Comparison of ENCODE assay signal across 8 cellular contexts in genomic region chr12:124804011-124804621, GRCh38. TPM values are rescaled to one million over a fixed set of nuclear protein-coding genes. Genes with fewer than 3 reads are reported as not detected.
DNase-seq lines count a peak whose midpoint lies in the region; ATAC-seq, FAIRE-seq and TF ChIP-seq lines count a peak whose summit lies in the region.

No MANE protein-coding gene starts in this region.

- H3K9me1 ChIP-seq in K562 (ENCODE audit: control insufficient read depth, insufficient read depth, low read length), result no peaks in the 10 kb centered on the region

- H3K79me2 ChIP-seq in K562 (ENCODE audit: control insufficient read depth, insufficient read depth, low read length), result peaks cover 5% of the 10 kb centered on the region; the same call in 1 of the 3 replicates

- FAIRE-seq in K562 (lab: Jason Lieb, UNC), result peak; percentile 93

- in situ Hi-C loops in K562 (cut with MboI), result no loop called here

- peak overlapping the region; percentile 16 to 79; a peak in 2 of 4 replicates for H3K9ac ChIP-seq in K562 (ENCODE audit: insufficient read depth in 1 of 2, low read depth in 2 of 2, low read length in 2 of 2)

- H3K4me3 Mint-ChIP-seq in T-cell, result no peak overlapping the region
- no peak overlapping the region for H3K4me3 Mint-ChIP-seq in CD8-positive, alpha-beta memory T cell

- no peaks in the 10 kb centered on the region for H3K4me1 Mint-ChIP-seq in T-cell
- no peaks in the 10 kb centered on the region for H3K4me1 Mint-ChIP-seq in CD8-positive, alpha-beta memory T cell

- no peak overlapping the region for H2AFZ ChIP-seq in K562 (ENCODE audit: low read depth, low read length)

- TF ChIP-seq EP300 in K562 (IDR thresholded peaks at IDR 0.05; ENCODE audit: low read length), result no peak

- TF ChIP-seq POLR2A in K562 (conservative IDR thresholded peaks at IDR 0.05) (no peak), vagina (IDR thresholded peaks at IDR 0.05) (no peak)

- no peak for TF ChIP-seq RAD21 in K562 (CRISPR knock-in tag; conservative IDR thresholded peaks at IDR 0.05 in 1 of 2, IDR thresholded peaks at IDR 0.05 in 1 of 2)

- H3K27me3 Mint-ChIP-seq in T-cell, result no peaks in the 10 kb centered on the region
- no peaks in the 10 kb centered on the region for H3K27me3 Mint-ChIP-seq in CD8-positive, alpha-beta memory T cell

- TF ChIP-seq CTCF in K562 (IDR thresholded peaks at IDR 0.05 in 2 of 3, conservative IDR thresholded peaks at IDR 0.05 in 1 of 3; ENCODE audit: insufficient read depth in 2 of 3, low read depth in 1 of 3, low read length in 3 of 3), result no peak
- no peak for TF ChIP-seq CTCF in vagina (IDR thresholded peaks at IDR 0.05)

- H3K4me1 ChIP-seq in K562 (replicated peaks in 1 of 2; ENCODE audit: control insufficient read depth in 2 of 2, insufficient read depth in 2 of 2, low read length in 2 of 2), result peaks cover 8 to 22% of the 10 kb centered on the region in 2 experiments; a peak in 4 of 5 replicates
- H3K4me1 ChIP-seq in vagina, result peaks cover 11% of the 10 kb centered on the region
- no peaks in the 10 kb centered on the region for H3K4me1 ChIP-seq in CD8-positive, alpha-beta memory T cell (ENCODE audit: insufficient read depth, low read length)

- no peaks in the 10 kb centered on the region for H3K9me3 ChIP-seq in K562 (replicated peaks; ENCODE audit: control insufficient read depth, insufficient read depth, low read depth, low read length)
- H3K9me3 ChIP-seq in vagina, result no peaks in the 10 kb centered on the region
- H3K9me3 ChIP-seq in CD8-positive, alpha-beta memory T cell (ENCODE audit: low read length), result no peaks in the 10 kb centered on the region

- H3K36me3 ChIP-seq in K562 (ENCODE audit: control insufficient read depth, insufficient read depth, low read length) (peaks cover 89% of the 10 kb centered on the region; the same call in 2 of the 3 replicates), vagina (no peaks in the 10 kb centered on the region)
- no peaks in the 10 kb centered on the region for H3K36me3 ChIP-seq in CD8-positive, alpha-beta memory T cell (ENCODE audit: insufficient read depth, low read length)

- H3K36me3 Mint-ChIP-seq in T-cell, result peaks cover 3% of the 10 kb centered on the region
- H3K36me3 Mint-ChIP-seq in CD8-positive, alpha-beta memory T cell, result peaks cover 0 to 2% (median 0%) of the 10 kb centered on the region in 3 donors

- H3K27ac Mint-ChIP-seq in T-cell, result no peak overlapping the region
- H3K27ac Mint-ChIP-seq in CD8-positive, alpha-beta memory T cell, result peak overlapping the region in 1 of 8 donors; percentile 4

- no peak overlapping the region for H3K4me2 ChIP-seq in K562 (ENCODE audit: insufficient read depth, low read length)

- WGBS in K562 (ENCODE audit: insufficient coverage, low coverage, missing lambda C conversion rate), result 91% methylated on average over 7 of the region's 9 CpGs

- H4K20me1 ChIP-seq in K562 (replicated peaks; ENCODE audit: control insufficient read depth, insufficient read depth, low read length), result peaks cover 4% of the 10 kb centered on the region; the same call in 1 of the 2 replicates

- CTCF ChIA-PET in K562 (lab: Yijun Ruan, JAX; ENCODE audit: low intra/inter-chr PET ratio), result interaction anchor here (0.6 kb wide), 1 partner anchor 382 kb away, joined by 3 read pairs; the partner anchor contains the start of gene TMEM132B
- CTCF ChIA-PET in T-cell (lab: Charles Lee), result interaction anchor here in 1 of 2 donors (0.6 kb wide), 1 partner anchor 90 kb away, joined by 4 read pairs; no protein-coding TSS in a partner anchor
- CTCF ChIA-PET in CD8-positive, alpha-beta memory T cell (lab: Charles Lee), result no interaction called here

- POLR2A ChIA-PET in K562 (lab: Yijun Ruan, JAX) (interaction anchor here (0.7 kb wide), 1 partner anchor 150 kb away, joined by 3 read pairs; no protein-coding TSS in a partner anchor), T-cell (lab: Charles Lee) (no interaction called here)
- POLR2A ChIA-PET in CD8-positive, alpha-beta memory T cell (lab: Charles Lee), result interaction anchor here (0.7 kb wide), 1 partner anchor 60 kb away, joined by 5 read pairs; the partner anchor contains the start of gene SCARB1

- no TSS peak for BruUV-seq in K562 (replicated peaks; lab: Mats Ljungman, UMichigan)

- no peak for DNase-seq in Right ventricle myocardium inferior (ENCODE audit: missing footprints)
- DNase-seq in cardiac septum (ENCODE audit: low spot score), result no peak
- peak; percentile 69 to 92 (median 82) for DNase-seq in K562 (ENCODE audit: extremely low read depth in 1 of 4, low spot score in 3 of 4)
- peak; percentile 38 for DNase-seq in iris pigment epithelial cell (ENCODE audit: low read depth)
- no peak for DNase-seq in T-cell
- no peak for DNase-seq in vagina (ENCODE audit: extremely low spot score in 2 of 2)
- DNase-seq in CD8-positive, alpha-beta memory T cell, result no peak

- peak; percentile 63 for ATAC-seq in Right ventricle myocardium inferior
- peak; percentile 100 for ATAC-seq in K562
- ATAC-seq in T-cell (replicated peaks in 1 of 4), result no peak
- ATAC-seq in HG03432 (IDR thresholded peaks at IDR 0.05; ENCODE audit: unreplicated experiment), result no peak

- H3K27me3 ChIP-seq in K562 (ENCODE audit: control insufficient read depth in 2 of 2, insufficient read depth in 2 of 2, low read length in 2 of 2), result no peaks in the 10 kb centered on the region; a peak in 1 of 5 replicates
- no peaks in the 10 kb centered on the region for H3K27me3 ChIP-seq in vagina
- no peaks in the 10 kb centered on the region for H3K27me3 ChIP-seq in CD8-positive, alpha-beta memory T cell (ENCODE audit: insufficient read depth, low read length, poor library complexity, severe bottlenecking)

- intact Hi-C loops in Right ventricle myocardium inferior (cut with DNase I) (loop anchor here (10.0 kb wide), 1 partner anchor 81 kb away; no protein-coding TSS in a partner anchor), cardiac septum (cut with DNase I) (no loop called here), K562 (cut with micrococcal nuclease) (no loop called here), vagina (cut with DNase I) (no loop called here)

- no peaks in the 10 kb centered on the region for H3K9me3 Mint-ChIP-seq in T-cell
- H3K9me3 Mint-ChIP-seq in CD8-positive, alpha-beta memory T cell, result no peaks in the 10 kb centered on the region

- H3K4me3 ChIP-seq in K562 (no peak overlapping the region), vagina (no peak overlapping the region)
- no peak overlapping the region for H3K4me3 ChIP-seq in CD8-positive, alpha-beta memory T cell (ENCODE audit: low read length)

- H3K27ac ChIP-seq in K562 (ENCODE audit: extremely low read depth, low read depth, low read length) (peak overlapping the region; percentile 42; the same call in 2 of the 3 replicates), vagina (no peak overlapping the region)
- H3K27ac ChIP-seq in CD8-positive, alpha-beta memory T cell (ENCODE audit: low read depth, low read length), result no peak overlapping the region

TF ChIP-seq in K562, 482 proteins besides CTCF, POLR2A, EP300 and RAD21 (continues in another document):
- no peak for TF ChIP-seq FOSL1 (tag; conservative IDR thresholded peaks at IDR 0.05)
- peak; percentile 86 for TF ChIP-seq RAD51 (IDR thresholded peaks at IDR 0.05; ENCODE audit: borderline replicate concordance, low read depth)
- TF ChIP-seq ASH1L (IDR thresholded peaks at IDR 0.05; ENCODE audit: borderline replicate concordance, low read depth, partially characterized antibody), result peak; percentile 64

RNA-seq across cellular contexts. Expression of gene SCARB1, which starts 59.5 kb away (rescaled TPM):
- total RNA-seq in Right ventricle myocardium inferior, result 14.1 TPM
- 8.6 TPM for total RNA-seq in cardiac septum
- 238 and 543 TPM in 2 replicates for total RNA-seq in K562 (2011; cell fraction: chromatin; rRNA removed; ENCODE audit: low replicate concordance)
- total RNA-seq in K562 (2011; cell fraction: nucleolus; rRNA removed), result 351 and 425 TPM in 2 replicates
- 354 and 357 TPM in 2 replicates for total RNA-seq in K562 (2011; cell fraction: nucleoplasm; rRNA removed)
- 52.8 and 83.0 TPM in 2 replicates for total RNA-seq in K562 (2014; rRNA removed)
- total RNA-seq in K562 (2014; rRNA removed; fragmentation: Illumina TruSeq; extraction: Trizol), result 30.9 and 38.4 TPM in 2 replicates
- 36.0 and 38.7 TPM in 2 replicates for total RNA-seq in K562 (2015; rRNA removed; fragmentation: Illumina TruSeq; extraction: Trizol)
- 148 and 157 TPM in 2 replicates for total RNA-seq in K562 (2021)
- 81.9 and 168 TPM in 2 replicates for polyA plus RNA-seq in K562 (2011; rRNA removed)
- polyA plus RNA-seq in K562 (2011; cell fraction: cytosol; rRNA removed), result 161 and 163 TPM in 2 replicates
- polyA plus RNA-seq in K562 (2011; cell fraction: nucleus; rRNA removed), result 435 and 491 TPM in 2 replicates
- 87.6 and 124 TPM in 2 replicates for polyA plus RNA-seq in K562 (2012)
- 143 and 152 TPM in 2 replicates for polyA plus RNA-seq in K562 (2014; fragmentation: Illumina TruSeq; extraction: Trizol)
- polyA plus RNA-seq in K562 (2014; fragmentation: Nextera tagmentation; extraction: Ambion mirVana), result 1 to 10 TPM in 1 of 2 experiments, under 1 TPM in 1; 0.56 to 4.7 TPM
- 79.2 and 92.6 TPM in 2 replicates for polyA plus RNA-seq in K562 (2014; rRNA removed)
- polyA minus RNA-seq in K562 (2011; rRNA and poly(A)+ RNA removed), result 83.0 and 106 TPM in 2 replicates
- polyA minus RNA-seq in K562 (2011; cell fraction: cytosol; rRNA and poly(A)+ RNA removed), result 90.2 and 100 TPM in 2 replicates
- 82.3 and 143 TPM in 2 replicates for polyA minus RNA-seq in K562 (2011; cell fraction: nucleus; rRNA and poly(A)+ RNA removed)
- 1 to 10 TPM; 3.1 to 5.6 (median 4.5) TPM for total RNA-seq in T-cell
- total RNA-seq in vagina, result 20.6 TPM
- total RNA-seq in CD8-positive, alpha-beta memory T cell, result 10 to 100 TPM; 20.4 to 21.6 TPM
- polyA plus RNA-seq in CD8-positive, alpha-beta memory T cell, result 3.6 TPM

Comparison
In these comparisons a context has a peak if more than half of its experiments do, and no peak if none do; other contexts are left out.
1. ATAC-seq: peak in Right ventricle myocardium inferior (single experiment) and K562 (single experiment); none in T-cell (0 of 4) and HG03432 (single experiment).
2. DNase-seq: peak in K562 (4 of 4) and iris pigment epithelial cell (single experiment); none in Right ventricle myocardium inferior (single experiment), cardiac septum (single experiment), T-cell (0 of 34), vagina (0 of 2) and CD8-positive, alpha-beta memory T cell (0 of 5).
3. POLR2A ChIA-PET loops: an anchor here in K562 (0.7 kb wide) and CD8-positive, alpha-beta memory T cell (0.7 kb wide); none called in T-cell.